ENCODE assay signal across 10 cellular contexts in genomic region chr1:200894712-200895447, GRCh38. TPM values are rescaled to one million over a fixed set of nuclear protein-coding genes. Genes with fewer than 3 reads are reported as not detected.
DNase-seq lines count a peak whose midpoint lies in the region; TF ChIP-seq lines count a peak whose summit lies in the region.
"Had no signal": no experiment of that assay in that cellular context is flagged by ENCODE, and none has a peak within 500 bp of the region (broad histone marks: within the 10 kb centered on the region; RNA-seq: fewer than 3 reads in every experiment).

Gene INAVA, plus strand, starts transcription at chr1:200894900. Its CDS starts 3,501 bp downstream, at chr1:200898401.

- peak within 1 kb of the TSS; percentile 71 for H3K9ac ChIP-seq in neuronal stem cell (ENCODE audit: low read depth, low read length, poor library complexity)

- peak within 1 kb of the TSS; percentile 80 for H3K18ac ChIP-seq in neuronal stem cell (ENCODE audit: low read length)

- peak within 1 kb of the TSS; percentile 67 to 85 for H3K4me3 ChIP-seq in esophagus (ENCODE audit: low read depth in 1 of 2, low read length in 2 of 2)
- H3K4me3 ChIP-seq in neuronal stem cell (ENCODE audit: low read length in 2 of 2) = peak within 1 kb of the TSS in 1 of 2 donors; percentile 90
- no peak within 1 kb of the TSS for H3K4me3 ChIP-seq in left ventricle myocardium inferior

- intact Hi-C loops in left ventricle myocardium inferior (cut with micrococcal nuclease) = no loop called here

- H3K36me3 ChIP-seq in esophagus (ENCODE audit: control insufficient read depth in 2 of 2, insufficient read depth in 2 of 2, low read length in 1 of 2) (peaks cover 3 to 14% of the 10 kb centered on the region in 2 donors), neuronal stem cell (replicated peaks in 1 of 2; ENCODE audit: control insufficient read depth in 2 of 2, insufficient read depth in 2 of 2, low read length in 2 of 2) (peaks cover 17 to 69% of the 10 kb centered on the region in 2 donors), left ventricle myocardium inferior (no peaks in the 10 kb centered on the region)

- H2BK12ac ChIP-seq in neuronal stem cell (ENCODE audit: low read length) = no peak within 1 kb of the TSS

- peak within 1 kb of the TSS; percentile 54 for H3K4me2 ChIP-seq in neuronal stem cell (ENCODE audit: insufficient read depth, low read length, poor library complexity, severe bottlenecking)

- peak within 1 kb of the TSS; percentile 10 for H2BK15ac ChIP-seq in neuronal stem cell (ENCODE audit: low read length)

- no peak for TF ChIP-seq CTCF in left ventricle myocardium inferior (IDR thresholded peaks at IDR 0.05; ENCODE audit: borderline replicate concordance)

- H3K23ac ChIP-seq in neuronal stem cell (ENCODE audit: low read depth, low read length, poor library complexity) = peak within 1 kb of the TSS; percentile 8

- peak within 1 kb of the TSS; percentile 79 for H2AK5ac ChIP-seq in neuronal stem cell (ENCODE audit: low read depth, low read length)

- H3K9me3 ChIP-seq in esophagus (ENCODE audit: control insufficient read depth in 2 of 2, insufficient read depth in 1 of 2, low read depth in 1 of 2, low read length in 1 of 2) (no peaks in the 10 kb centered on the region), neuronal stem cell (replicated peaks in 1 of 2; ENCODE audit: control insufficient read depth in 2 of 2, insufficient read depth in 1 of 2, low read depth in 1 of 2, low read length in 2 of 2) (no peaks in the 10 kb centered on the region), left ventricle myocardium inferior (replicated peaks) (no peaks in the 10 kb centered on the region)

- H3K14ac ChIP-seq in neuronal stem cell (ENCODE audit: low read length) = peak within 1 kb of the TSS; percentile 22

- WGBS in esophagus, 2 donors = 58 to 64% methylated on average over 15 of the region's 15 CpGs
- no CpG with 5 or more reads among the region's 15 CpGs for WGBS in neuronal stem cell (ENCODE audit: extremely low coverage in 2 of 2, insufficient read length in 2 of 2, insufficient replicate concordance in 1 of 2), 2 donors

- DNase-seq in D341Med (ENCODE audit: low spot score) (peak; percentile 36), NCI-H1105 treated with DMSO at 0.1 percent for 48 hours (lab: John Stamatoyannopoulos, UW) (peak; percentile 21), neuronal stem cell (ENCODE audit: low spot score) (no peak), left ventricle myocardium inferior (no peak), hepatic stellate cell (ENCODE audit: low spot score) (no peak), NCI-H2081 (lab: John Stamatoyannopoulos, UW) (no peak)
- no peak for DNase-seq in activated CD4-positive, CD25-positive, alpha-beta regulatory T cell treated with anti-CD3 and anti-CD28 coated beads, Interleukin-2, amount 50 U/mL, for 72 hours
- DNase-seq: activated naive CD4-positive, alpha-beta T cell treated with Interleukin-2 at 50 U/mL for 16 hours had no signal

- H3K27me3 ChIP-seq in esophagus (ENCODE audit: control insufficient read depth in 1 of 2, insufficient read depth in 2 of 2, low read length in 2 of 2) (no peaks in the 10 kb centered on the region), neuronal stem cell (ENCODE audit: control insufficient read depth in 3 of 3, insufficient read depth in 3 of 3, low read depth in 1 of 3, low read length in 3 of 3) (no peaks in the 10 kb centered on the region), left ventricle myocardium inferior (ENCODE audit: low read depth) (peaks cover 68% of the 10 kb centered on the region)

- peak within 1 kb of the TSS; percentile 56 for H2BK5ac ChIP-seq in neuronal stem cell (ENCODE audit: low read length)

- H3K27ac ChIP-seq in esophagus (ENCODE audit: low read depth in 2 of 2, low read length in 1 of 2) = peak within 1 kb of the TSS; percentile 91 to 94
- H3K27ac ChIP-seq in neuronal stem cell (replicated peaks; ENCODE audit: low read length) = no peak within 1 kb of the TSS
- no peak within 1 kb of the TSS for H3K27ac ChIP-seq in left ventricle myocardium inferior (replicated peaks)

- H2AFZ ChIP-seq in neuronal stem cell (ENCODE audit: low read length) = no peak within 1 kb of the TSS

- peaks cover 15% of the 10 kb centered on the region for H3K79me1 ChIP-seq in neuronal stem cell (ENCODE audit: low read depth, low read length)

- H3K4ac ChIP-seq in neuronal stem cell (ENCODE audit: low read length) = peak within 1 kb of the TSS; percentile 38

- H4K91ac ChIP-seq in neuronal stem cell (ENCODE audit: low read depth, low read length, poor library complexity) = peak within 1 kb of the TSS; percentile 19

- H3K4me1 ChIP-seq in esophagus (ENCODE audit: control insufficient read depth in 2 of 2, insufficient read depth in 2 of 2, low read length in 1 of 2) (peaks cover 18 to 25% of the 10 kb centered on the region in 2 donors), neuronal stem cell (ENCODE audit: control insufficient read depth in 2 of 2, insufficient read depth in 1 of 2, low read depth in 1 of 2, low read length in 2 of 2) (peaks cover 24 to 40% of the 10 kb centered on the region in 2 donors), left ventricle myocardium inferior (peaks cover 16% of the 10 kb centered on the region)

- H4K8ac ChIP-seq in neuronal stem cell (ENCODE audit: low read depth, low read length) = no peak within 1 kb of the TSS

- peak within 1 kb of the TSS; percentile 63 for H2BK120ac ChIP-seq in neuronal stem cell (ENCODE audit: low read depth, low read length)

RNA-seq across cellular contexts. Expression of gene INAVA, which starts in this region (rescaled TPM):
- 10 to 100 TPM; 39.4 to 41.9 TPM for polyA plus RNA-seq in esophagus
- polyA plus RNA-seq in neuronal stem cell (2013, experiment 1 of 2) = 30.9 TPM
- polyA plus RNA-seq in neuronal stem cell (2013, experiment 2 of 2) = 29.8 TPM
- total RNA-seq in left ventricle myocardium inferior = 0.05 TPM
- total RNA-seq: dermis microvascular lymphatic vessel endothelial cell had no signal

Comparison
In these comparisons a context has a peak if more than half of its experiments do, and no peak if none do; other contexts are left out.
1. DNase-seq: peak in D341Med (single experiment) and NCI-H1105 treated with DMSO at 0.1 percent for 48 hours (single experiment); none in neuronal stem cell (single experiment), left ventricle myocardium inferior (single experiment), hepatic stellate cell (single experiment), NCI-H2081 (0 of 2) and activated CD4-positive, CD25-positive, alpha-beta regulatory T cell treated with anti-CD3 and anti-CD28 coated beads, Interleukin-2, amount 50 U/mL, for 72 hours (single experiment).
2. H3K27ac ChIP-seq: peak in esophagus (2 of 2); none in neuronal stem cell (single experiment) and left ventricle myocardium inferior (single experiment).